In genomic region chr2:75632091-75632704, GRCh38 we compare ENCODE assay signal across 18 cellular contexts. TPM values are rescaled to one million over a fixed set of nuclear protein-coding genes. Genes with fewer than 3 reads are reported as not detected.
DNase-seq lines count a peak whose midpoint lies in the region; ATAC-seq, FAIRE-seq and TF ChIP-seq lines count a peak whose summit lies in the region.
"Had no signal": no experiment of that assay in that cellular context is flagged by ENCODE, and none has a peak within 500 bp of the region (broad histone marks: within the 10 kb centered on the region; RNA-seq: fewer than 3 reads in every experiment).

No MANE protein-coding gene starts in this region.

- no peak overlapping the region for H3K9ac ChIP-seq in SK-N-SH

- H3K36me3 ChIP-seq in Caco-2 (ENCODE audit: control insufficient read depth, insufficient read depth, low read length) (no peaks in the 10 kb centered on the region), SK-N-SH (replicated peaks in 1 of 2; ENCODE audit: control insufficient read depth in 1 of 2, insufficient read depth in 2 of 2, low read length in 1 of 2) (no peaks in the 10 kb centered on the region), pancreas (no peaks in the 10 kb centered on the region)
- H3K36me3 ChIP-seq: BE2C had no signal

- ATAC-seq in pancreas (peak in 3 of 4 donors; percentile 19 to 51 (median 33)), GM19455 (IDR thresholded peaks at IDR 0.05; ENCODE audit: unreplicated experiment) (no peak), HG02938 (IDR thresholded peaks at IDR 0.05; ENCODE audit: unreplicated experiment) (no peak)
- ATAC-seq: effector memory CD8-positive, alpha-beta T cell had no signal

- intact Hi-C loops in Caco-2 (cut with micrococcal nuclease; ENCODE audit: unreplicated experiment) (no loop called here), pancreas (cut with DNase I) (no loop called here)

- H3F3A ChIP-seq in SK-N-SH (replicated peaks; ENCODE audit: insufficient read depth), result peaks cover 6% of the 10 kb centered on the region

- H3K79me2 ChIP-seq in SK-N-SH (ENCODE audit: insufficient read depth), result no peaks in the 10 kb centered on the region

- DNase-seq in Caco-2 (no peak), SK-N-SH (no peak), fibroblast of villous mesenchyme (ENCODE audit: low read depth) (peak; percentile 32), pancreas (no peak), LoVo (ENCODE audit: low spot score) (no peak)
- DNase-seq in stimulated activated CD4-positive, alpha-beta T cell treated with anti-CD3 and anti-CD28 coated beads, Interleukin-4, amount 100 ng/mL, for 24 hours, result no peak
- DNase-seq: activated CD4-positive, alpha-beta T cell treated with anti-CD3 and anti-CD28 coated beads for 1 hour; activated CD8-positive, alpha-beta memory T cell treated with anti-CD3 and anti-CD28 coated beads, Interleukin-2, amount 50 U/mL, for 48 hours; activated naive CD4-positive, alpha-beta T cell treated with anti-CD3 and anti-CD28 coated beads for 36 hours; BE2C; central memory CD4-positive, alpha-beta T cell; DMS 273 treated with DMSO at 0.1 percent for 48 hours; effector memory CD8-positive, alpha-beta T cell; NCI-H1048; T-helper 2 cell had no signal

- no peaks in the 10 kb centered on the region for H3K4me1 ChIP-seq in Caco-2
- H3K4me1 ChIP-seq in SK-N-SH (ENCODE audit: control insufficient read depth in 1 of 2, insufficient read depth in 2 of 2, low read depth in 1 of 2, low read length in 1 of 2), result peaks cover 5 to 8% of the 10 kb centered on the region in 2 experiments
- H3K4me1 ChIP-seq in pancreas, result peaks cover 0 to 9% (median 3%) of the 10 kb centered on the region in 3 donors
- H3K4me1 ChIP-seq: BE2C had no signal

- H3K27ac Mint-ChIP-seq in Caco-2 (ENCODE audit: unreplicated experiment), result peak overlapping the region; percentile 29
- H3K27ac Mint-ChIP-seq: activated naive CD4-positive, alpha-beta T cell treated with anti-CD3 and anti-CD28 coated beads for 36 hours; effector memory CD8-positive, alpha-beta T cell had no signal

- no peaks in the 10 kb centered on the region for H3K9me3 Mint-ChIP-seq in Caco-2 (ENCODE audit: unreplicated experiment)
- H3K9me3 Mint-ChIP-seq: activated naive CD4-positive, alpha-beta T cell treated with anti-CD3 and anti-CD28 coated beads for 36 hours; effector memory CD8-positive, alpha-beta T cell had no signal

- H4K20me1 ChIP-seq in SK-N-SH (ENCODE audit: insufficient read depth), result no peaks in the 10 kb centered on the region

- 65% methylated on average over 5 of the region's 5 CpGs for WGBS in SK-N-SH (ENCODE audit: low lambda C conversion rate)
- 69 to 73% methylated on average over 5 of the region's 5 CpGs for WGBS in pancreas, 2 donors

- CTCF ChIA-PET in Caco-2 (lab: Charles Lee) (no interaction called here), SK-N-SH (lab: Yijun Ruan, JAX) (interaction anchor here (0.9 to 4.7 kb wide), 8 partner anchors 9 to 168 kb away, joined by 3 to 87 read pairs (median 4); no protein-coding TSS in a partner anchor)

- H3K27ac ChIP-seq in SK-N-SH (ENCODE audit: low read depth in 2 of 2, low read length in 1 of 2) (peak overlapping the region; percentile 54 to 81; a peak in 3 of 4 replicates), pancreas (no peak overlapping the region)

- no peak for TF ChIP-seq EP300 in SK-N-SH (IDR thresholded peaks at IDR 0.05; ENCODE audit: borderline replicate concordance in 1 of 2, low read depth in 1 of 2, low read length in 1 of 2)

- no TSS peak for BruUV-seq in Caco-2 (replicated peaks; lab: Mats Ljungman, UMichigan)

- FAIRE-seq in pancreas (lab: Jason Lieb, UNC), result no peak
- FAIRE-seq: keratinocyte had no signal

- no peak overlapping the region for H2AFZ ChIP-seq in SK-N-SH (ENCODE audit: low read depth)

- no peak for TF ChIP-seq RAD21 in SK-N-SH (IDR thresholded peaks at IDR 0.05; ENCODE audit: low read length)

- H3K27me3 ChIP-seq in Caco-2 (replicated peaks; ENCODE audit: control insufficient read depth, insufficient read depth, low read length), result no peaks in the 10 kb centered on the region; the same call in 1 of the 2 replicates
- H3K27me3 ChIP-seq in SK-N-SH (ENCODE audit: insufficient read depth), result no peaks in the 10 kb centered on the region
- H3K27me3 ChIP-seq in pancreas, result peaks cover 0 to 3% (median 0%) of the 10 kb centered on the region in 4 donors
- H3K27me3 ChIP-seq: BE2C had no signal

- H3K9me3 ChIP-seq in Caco-2 (peaks cover 5% of the 10 kb centered on the region; the same call in 1 of the 2 replicates), SK-N-SH (no peaks in the 10 kb centered on the region), pancreas (no peaks in the 10 kb centered on the region)
- H3K9me3 ChIP-seq: BE2C had no signal

- H3K4me1 Mint-ChIP-seq in Caco-2 (ENCODE audit: low read depth, unreplicated experiment), result peaks cover 9% of the 10 kb centered on the region

- TF ChIP-seq CTCF in Caco-2 (IDR thresholded peaks at IDR 0.05; ENCODE audit: insufficient read depth in 1 of 2, low read depth in 1 of 2, low read length in 1 of 2, severe bottlenecking in 1 of 2, unreplicated experiment in 1 of 2), result no peak
- no peak for TF ChIP-seq CTCF in SK-N-SH (IDR thresholded peaks at IDR 0.05)
- no peak for TF ChIP-seq CTCF in fibroblast of villous mesenchyme (IDR thresholded peaks at IDR 0.05; ENCODE audit: insufficient read depth, low read depth, low read length)
- no peak for TF ChIP-seq CTCF in pancreas (IDR thresholded peaks at IDR 0.05)

- no peaks in the 10 kb centered on the region for H3K9me2 ChIP-seq in SK-N-SH

- no peaks in the 10 kb centered on the region for H3K36me3 Mint-ChIP-seq in Caco-2 (ENCODE audit: insufficient read depth, unreplicated experiment)

- no peak overlapping the region for H3K4me3 Mint-ChIP-seq in Caco-2 (ENCODE audit: unreplicated experiment)
- H3K4me3 Mint-ChIP-seq: activated naive CD4-positive, alpha-beta T cell treated with anti-CD3 and anti-CD28 coated beads for 36 hours; effector memory CD8-positive, alpha-beta T cell had no signal

- H3K4me2 ChIP-seq in SK-N-SH, result 0 out of 2 replicates have a peak overlapping the region, but pooled peaks have one; percentile 4

- H3K4me3 ChIP-seq in Caco-2 (ENCODE audit: low read depth, low read length) (no peak overlapping the region), SK-N-SH (ENCODE audit: low read depth in 2 of 2, low read length in 1 of 2) (no peak overlapping the region; a peak in 1 of 4 replicates), fibroblast of villous mesenchyme (ENCODE audit: low read depth, low read length) (no peak overlapping the region), pancreas (no peak overlapping the region)

- POLR2A ChIA-PET in Caco-2 (lab: Charles Lee), result no interaction called here
- POLR2A ChIA-PET in SK-N-SH (lab: Yijun Ruan, JAX), result no interaction called here

- peaks cover 5% of the 10 kb centered on the region for H3K27me3 Mint-ChIP-seq in Caco-2 (ENCODE audit: insufficient read depth, unreplicated experiment)

TF ChIP-seq in SK-N-SH, 30 proteins besides CTCF, POLR2A, EP300 and RAD21:
- TF ChIP-seq ELF1 (IDR thresholded peaks at IDR 0.05) (no peak), TCF12 (IDR thresholded peaks at IDR 0.05) (peak; percentile 58)

RNA-seq across cellular contexts. Expression of gene MRPL19, which starts 14.4 kb away (rescaled TPM):
- 57.8 and 64.8 TPM in 2 replicates for total RNA-seq in Caco-2 (2022)
- polyA plus RNA-seq in SK-N-SH (2012; rRNA removed), result 15.4 and 18.5 TPM in 2 replicates
- polyA plus RNA-seq in SK-N-SH (2012; cell fraction: cytosol; rRNA removed), result 24.7 and 39.6 TPM in 2 replicates
- polyA plus RNA-seq in SK-N-SH (2012; cell fraction: nucleus; rRNA removed), result 8.2 and 8.3 TPM in 2 replicates
- 42.8 and 45.3 TPM in 2 replicates for total RNA-seq in fibroblast of villous mesenchyme
- total RNA-seq in pancreas, result 10 to 100 TPM; 15.4 to 28.5 (median 22.4) TPM
- 10 to 100 TPM in 1 of 2 donors, 1 to 10 TPM in 1; 7.5 to 13.3 TPM for polyA plus RNA-seq in pancreas

Comparison
In these comparisons a context has a peak if more than half of its experiments do, and no peak if none do; other contexts are left out.
1. H3K27ac ChIP-seq: peak in SK-N-SH (2 of 2); none in pancreas (0 of 4).
2. ATAC-seq: peak in pancreas (3 of 4); none in GM19455 (single experiment) and HG02938 (single experiment).